9 cellular contexts compared by ENCODE assay signal in the genomic region with DNA sequence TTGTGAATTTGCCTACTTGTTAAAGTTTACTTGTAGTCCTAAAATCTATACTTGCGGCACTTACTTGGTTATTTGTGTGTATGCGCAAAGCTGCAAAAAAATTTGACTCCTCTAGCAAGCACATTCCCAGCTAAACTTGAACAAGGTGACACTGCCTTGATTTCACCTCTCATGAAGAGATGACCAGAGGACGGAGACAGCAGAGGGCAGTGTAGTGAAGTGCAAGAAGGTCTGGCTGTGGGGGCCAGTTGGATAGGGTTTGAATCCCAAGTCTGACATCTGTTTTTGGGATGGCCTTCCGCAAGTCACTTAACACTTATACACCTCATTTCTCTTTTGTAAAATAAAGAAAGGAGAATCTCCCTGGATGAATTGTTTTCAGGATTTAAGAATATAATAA. TPM values are rescaled to one million over a fixed set of nuclear protein-coding genes. Genes with fewer than 3 reads are reported as not detected.
DNase-seq lines count a peak whose midpoint lies in the region; ATAC-seq and TF ChIP-seq lines count a peak whose summit lies in the region.
"Had no signal": no experiment of that assay in that cellular context is flagged by ENCODE, and none has a peak within 500 bp of the region (broad histone marks: within the 10 kb centered on the region; RNA-seq: fewer than 3 reads in every experiment).

No MANE protein-coding gene starts in this region.

- TF ChIP-seq CTCF in GM12864 (IDR thresholded peaks at IDR 0.05; ENCODE audit: low read depth, low read length, missing control alignments), result peak; percentile 10
- TF ChIP-seq CTCF in suprapubic skin (IDR thresholded peaks at IDR 0.05), result no peak

- H3K9me3 Mint-ChIP-seq in activated naive CD4-positive, alpha-beta T cell treated with anti-CD3 and anti-CD28 coated beads for 36 hours, result no peaks in the 10 kb centered on the region
- H3K9me3 Mint-ChIP-seq: central memory CD8-positive, alpha-beta T cell had no signal

- H3K4me3 ChIP-seq in GM12864 (ENCODE audit: low read depth, low read length) (no peak overlapping the region), suprapubic skin (no peak overlapping the region)

- no peaks in the 10 kb centered on the region for H3K9me3 ChIP-seq in suprapubic skin

- H3K27ac Mint-ChIP-seq in activated naive CD4-positive, alpha-beta T cell treated with anti-CD3 and anti-CD28 coated beads for 36 hours, result no peak overlapping the region

- intact Hi-C loops in activated naive CD4-positive, alpha-beta T cell treated with anti-CD3 and anti-CD28 coated beads for 36 hours (cut with micrococcal nuclease), result loop anchor here (1.0 to 5.0 kb wide), 3 partner anchors 13 to 285 kb away; a partner anchor contains a TSS

- TF ChIP-seq POLR2A in suprapubic skin (IDR thresholded peaks at IDR 0.05), result no peak

- TF ChIP-seq EP300 in suprapubic skin (IDR thresholded peaks at IDR 0.05), result no peak

- peaks cover 27% of the 10 kb centered on the region for H3K4me1 ChIP-seq in suprapubic skin

- peaks cover 55% of the 10 kb centered on the region for H3K4me1 Mint-ChIP-seq in activated naive CD4-positive, alpha-beta T cell treated with anti-CD3 and anti-CD28 coated beads for 36 hours (ENCODE audit: low read depth)

- 95% methylated on average over 4 of the region's 4 CpGs for WGBS in suprapubic skin

- no peaks in the 10 kb centered on the region for H3K27me3 Mint-ChIP-seq in activated naive CD4-positive, alpha-beta T cell treated with anti-CD3 and anti-CD28 coated beads for 36 hours (ENCODE audit: low read depth)
- H3K27me3 Mint-ChIP-seq: central memory CD8-positive, alpha-beta T cell had no signal

- peaks cover 2% of the 10 kb centered on the region for H3K36me3 Mint-ChIP-seq in activated naive CD4-positive, alpha-beta T cell treated with anti-CD3 and anti-CD28 coated beads for 36 hours (ENCODE audit: low read depth)

- no peak overlapping the region for H3K27ac ChIP-seq in suprapubic skin

- CTCF ChIA-PET in activated naive CD4-positive, alpha-beta T cell treated with anti-CD3 and anti-CD28 coated beads for 36 hours (lab: Charles Lee), result interaction anchor here (0.7 to 1.5 kb wide), 5 partner anchors 17 to 139 kb away, joined by 3 to 6 read pairs (median 3); a partner anchor contains a TSS

- peak; percentile 60 for ATAC-seq in SK-N-SH treated with all-trans-retinoic acid at 6 μM for 48 hours
- ATAC-seq in HG02571 (IDR thresholded peaks at IDR 0.05; ENCODE audit: unreplicated experiment), result no peak
- ATAC-seq in GM19463 (IDR thresholded peaks at IDR 0.05; ENCODE audit: unreplicated experiment), result no peak

- H3K36me3 ChIP-seq in suprapubic skin, result no peaks in the 10 kb centered on the region

- DNase-seq in Ammon's horn (ENCODE audit: low spot score), result peak; percentile 52
- DNase-seq in GM12864 (ENCODE audit: low read depth), result no peak
- DNase-seq in iPS DF 4.7 (ENCODE audit: extremely low read depth, low spot score), result peak; percentile 36
- DNase-seq in activated naive CD4-positive, alpha-beta T cell treated with anti-CD3 and anti-CD28 coated beads for 36 hours, result no peak
- DNase-seq in suprapubic skin (ENCODE audit: low spot score in 2 of 2), result no peak

- no peak overlapping the region for H3K4me3 Mint-ChIP-seq in activated naive CD4-positive, alpha-beta T cell treated with anti-CD3 and anti-CD28 coated beads for 36 hours

- H3K27me3 ChIP-seq in suprapubic skin, result no peaks in the 10 kb centered on the region

TF ChIP-seq in SK-N-SH treated with all-trans-retinoic acid at 6 μM for 48 hours, 23 proteins besides CTCF, POLR2A, EP300 and RAD21:
- TF ChIP-seq ESRRG (CRISPR knock-in tag; IDR thresholded peaks at IDR 0.05) (no peak), ZFP30 (CRISPR knock-in tag; IDR thresholded peaks at IDR 0.05) (no peak), ZC3H10 (CRISPR knock-in tag; IDR thresholded peaks at IDR 0.05) (no peak), ZNF70 (CRISPR knock-in tag; IDR thresholded peaks at IDR 0.05) (no peak), BACH2 (CRISPR knock-in tag; IDR thresholded peaks at IDR 0.05; ENCODE audit: borderline replicate concordance) (no peak), RARB (CRISPR knock-in tag; IDR thresholded peaks at IDR 0.05) (no peak), GLIS3 (CRISPR knock-in tag; IDR thresholded peaks at IDR 0.05) (no peak), OSR1 (CRISPR knock-in tag; IDR thresholded peaks at IDR 0.05) (no peak)
- TF ChIP-seq, protein P1, sequence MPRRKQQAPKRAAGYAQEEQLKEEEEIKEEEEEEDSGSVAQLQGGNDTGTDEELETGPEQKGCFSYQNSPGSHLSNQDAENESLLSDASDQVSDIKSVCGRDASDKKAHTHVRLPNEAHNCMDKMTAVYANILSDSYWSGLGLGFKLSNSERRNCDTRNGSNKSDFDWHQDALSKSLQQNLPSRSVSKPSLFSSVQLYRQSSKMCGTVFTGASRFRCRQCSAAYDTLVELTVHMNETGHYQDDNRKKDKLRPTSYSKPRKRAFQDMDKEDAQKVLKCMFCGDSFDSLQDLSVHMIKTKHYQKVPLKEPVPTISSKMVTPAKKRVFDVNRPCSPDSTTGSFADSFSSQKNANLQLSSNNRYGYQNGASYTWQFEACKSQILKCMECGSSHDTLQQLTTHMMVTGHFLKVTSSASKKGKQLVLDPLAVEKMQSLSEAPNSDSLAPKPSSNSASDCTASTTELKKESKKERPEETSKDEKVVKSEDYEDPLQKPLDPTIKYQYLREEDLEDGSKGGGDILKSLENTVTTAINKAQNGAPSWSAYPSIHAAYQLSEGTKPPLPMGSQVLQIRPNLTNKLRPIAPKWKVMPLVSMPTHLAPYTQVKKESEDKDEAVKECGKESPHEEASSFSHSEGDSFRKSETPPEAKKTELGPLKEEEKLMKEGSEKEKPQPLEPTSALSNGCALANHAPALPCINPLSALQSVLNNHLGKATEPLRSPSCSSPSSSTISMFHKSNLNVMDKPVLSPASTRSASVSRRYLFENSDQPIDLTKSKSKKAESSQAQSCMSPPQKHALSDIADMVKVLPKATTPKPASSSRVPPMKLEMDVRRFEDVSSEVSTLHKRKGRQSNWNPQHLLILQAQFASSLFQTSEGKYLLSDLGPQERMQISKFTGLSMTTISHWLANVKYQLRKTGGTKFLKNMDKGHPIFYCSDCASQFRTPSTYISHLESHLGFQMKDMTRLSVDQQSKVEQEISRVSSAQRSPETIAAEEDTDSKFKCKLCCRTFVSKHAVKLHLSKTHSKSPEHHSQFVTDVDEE (CRISPR knock-in tag; IDR thresholded peaks at IDR 0.05), result no peak
- TF ChIP-seq, protein P2, sequence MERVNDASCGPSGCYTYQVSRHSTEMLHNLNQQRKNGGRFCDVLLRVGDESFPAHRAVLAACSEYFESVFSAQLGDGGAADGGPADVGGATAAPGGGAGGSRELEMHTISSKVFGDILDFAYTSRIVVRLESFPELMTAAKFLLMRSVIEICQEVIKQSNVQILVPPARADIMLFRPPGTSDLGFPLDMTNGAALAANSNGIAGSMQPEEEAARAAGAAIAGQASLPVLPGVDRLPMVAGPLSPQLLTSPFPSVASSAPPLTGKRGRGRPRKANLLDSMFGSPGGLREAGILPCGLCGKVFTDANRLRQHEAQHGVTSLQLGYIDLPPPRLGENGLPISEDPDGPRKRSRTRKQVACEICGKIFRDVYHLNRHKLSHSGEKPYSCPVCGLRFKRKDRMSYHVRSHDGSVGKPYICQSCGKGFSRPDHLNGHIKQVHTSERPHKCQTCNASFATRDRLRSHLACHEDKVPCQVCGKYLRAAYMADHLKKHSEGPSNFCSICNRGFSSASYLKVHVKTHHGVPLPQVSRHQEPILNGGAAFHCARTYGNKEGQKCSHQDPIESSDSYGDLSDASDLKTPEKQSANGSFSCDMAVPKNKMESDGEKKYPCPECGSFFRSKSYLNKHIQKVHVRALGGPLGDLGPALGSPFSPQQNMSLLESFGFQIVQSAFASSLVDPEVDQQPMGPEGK (CRISPR knock-in tag; IDR thresholded peaks at IDR 0.05; ENCODE audit: borderline replicate concordance), result no peak
- TF ChIP-seq, protein P3, sequence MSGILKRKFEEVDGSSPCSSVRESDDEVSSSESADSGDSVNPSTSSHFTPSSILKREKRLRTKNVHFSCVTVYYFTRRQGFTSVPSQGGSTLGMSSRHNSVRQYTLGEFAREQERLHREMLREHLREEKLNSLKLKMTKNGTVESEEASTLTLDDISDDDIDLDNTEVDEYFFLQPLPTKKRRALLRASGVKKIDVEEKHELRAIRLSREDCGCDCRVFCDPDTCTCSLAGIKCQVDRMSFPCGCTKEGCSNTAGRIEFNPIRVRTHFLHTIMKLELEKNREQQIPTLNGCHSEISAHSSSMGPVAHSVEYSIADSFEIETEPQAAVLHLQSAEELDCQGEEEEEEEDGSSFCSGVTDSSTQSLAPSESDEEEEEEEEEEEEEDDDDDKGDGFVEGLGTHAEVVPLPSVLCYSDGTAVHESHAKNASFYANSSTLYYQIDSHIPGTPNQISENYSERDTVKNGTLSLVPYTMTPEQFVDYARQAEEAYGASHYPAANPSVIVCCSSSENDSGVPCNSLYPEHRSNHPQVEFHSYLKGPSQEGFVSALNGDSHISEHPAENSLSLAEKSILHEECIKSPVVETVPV (CRISPR knock-in tag; IDR thresholded peaks at IDR 0.05), result no peak

RNA-seq across cellular contexts. Expression of a gene that starts 15.7 kb away (rescaled TPM):
- total RNA-seq in activated naive CD4-positive, alpha-beta T cell treated with anti-CD3 and anti-CD28 coated beads for 36 hours, result 10 to 100 TPM; 16.0 to 16.1 TPM
- total RNA-seq in suprapubic skin, result 10 to 100 TPM; 38.1 to 81.4 (median 56.3) TPM

Comparison
In these comparisons a context has a peak if more than half of its experiments do, and no peak if none do; other contexts are left out.
1. DNase-seq: peak in Ammon's horn (single experiment) and iPS DF 4.7 (single experiment); none in GM12864 (single experiment), activated naive CD4-positive, alpha-beta T cell treated with anti-CD3 and anti-CD28 coated beads for 36 hours (single experiment) and suprapubic skin (0 of 2).